In genomic region chr3:147945968-147946519, GRCh38 we compare ENCODE assay signal across 8 cellular contexts.
DNase-seq lines count a peak whose midpoint lies in the region; ATAC-seq and TF ChIP-seq lines count a peak whose summit lies in the region.

No MANE protein-coding gene starts in this region.

- peak; percentile 74 for TF ChIP-seq CTCF in Loucy (conservative IDR thresholded peaks at IDR 0.05; ENCODE audit: low read length)
- peak in 1 of 3 donors; percentile 45 for TF ChIP-seq CTCF in breast epithelium (IDR thresholded peaks at IDR 0.05)
- peak; percentile 72 for TF ChIP-seq CTCF in type B pancreatic cell (conservative IDR thresholded peaks at IDR 0.05)

- H3K9ac ChIP-seq in Loucy (ENCODE audit: low read depth, low read length, poor library complexity, severe bottlenecking): peak overlapping the region; percentile 47

- no peak for TF ChIP-seq POLR2A in breast epithelium (IDR thresholded peaks at IDR 0.05)

- no peaks in the 10 kb centered on the region for H3K79me2 ChIP-seq in Loucy (ENCODE audit: insufficient read depth, low read length)

- intact Hi-C loops in breast epithelium (cut with DNase I; ENCODE audit: low total_unique reads): no loop called here

- H3K9me3 Mint-ChIP-seq in type B pancreatic cell: no peaks in the 10 kb centered on the region

- no peaks in the 10 kb centered on the region for H3F3A ChIP-seq in Loucy (ENCODE audit: low read depth)

- H3K4me3 ChIP-seq in Loucy (ENCODE audit: low read length, poor library complexity, severe bottlenecking) (peak overlapping the region; percentile 58), breast epithelium (peak overlapping the region; percentile 24 to 46 (median 31))

- in situ Hi-C loops in Caki2 (cut with HindIII; ENCODE audit: low pct_unique_long_range_greater_than_20kb, low sequenced_read_pairs): no loop called here

- no peaks in the 10 kb centered on the region for H3K9me2 ChIP-seq in Loucy (replicated peaks; ENCODE audit: low read depth, low read length)

- H3K4me2 ChIP-seq in Loucy (ENCODE audit: low read depth, low read length, poor library complexity, severe bottlenecking): peak overlapping the region; percentile 67

- H3K27me3 ChIP-seq in Loucy (ENCODE audit: insufficient read depth, low read length, poor library complexity, severe bottlenecking): no peaks in the 10 kb centered on the region
- no peaks in the 10 kb centered on the region for H3K27me3 ChIP-seq in breast epithelium

- H3K36me3 ChIP-seq in Loucy (ENCODE audit: insufficient read depth, low read length): no peaks in the 10 kb centered on the region
- no peaks in the 10 kb centered on the region for H3K36me3 ChIP-seq in breast epithelium

- ATAC-seq in GM21390 (IDR thresholded peaks at IDR 0.05; ENCODE audit: unreplicated experiment): peak; percentile 65

- H3K4me3 Mint-ChIP-seq in type B pancreatic cell: peak overlapping the region; percentile 56

- no peaks in the 10 kb centered on the region for H4K20me1 ChIP-seq in Loucy (ENCODE audit: insufficient read depth, low read length, poor library complexity, severe bottlenecking)

- no peaks in the 10 kb centered on the region for H3K36me3 Mint-ChIP-seq in type B pancreatic cell

- H2AFZ ChIP-seq in Loucy (ENCODE audit: low read length): peak overlapping the region; percentile 94

- H3K27ac ChIP-seq in breast epithelium: peak overlapping the region in 1 of 2 donors; percentile 5

- H3K27ac Mint-ChIP-seq in type B pancreatic cell: no peak overlapping the region

- no peaks in the 10 kb centered on the region for H3K9me3 ChIP-seq in Loucy (ENCODE audit: insufficient read depth, low read depth, low read length)
- H3K9me3 ChIP-seq in breast epithelium: no peaks in the 10 kb centered on the region

- no peaks in the 10 kb centered on the region for H3K27me3 Mint-ChIP-seq in type B pancreatic cell

- DNase-seq in Caki2 (ENCODE audit: low read depth) (peak; percentile 65), breast epithelium (ENCODE audit: low spot score in 2 of 2) (no peak), left kidney (ENCODE audit: low read depth, low spot score) (peak; percentile 44), type B pancreatic cell (ENCODE audit: extremely low spot score, unreplicated experiment) (no peak), SKM-1 (lab: John Stamatoyannopoulos, UW; ENCODE audit: unreplicated experiment) (no peak)
- DNase-seq in stimulated activated CD4-positive, alpha-beta T cell treated with anti-CD3 and anti-CD28 coated beads, Interleukin-4, amount 100 ng/mL, for 24 hours: no peak

- peaks cover 9% of the 10 kb centered on the region for H3K4me1 ChIP-seq in Loucy (ENCODE audit: insufficient read depth, low read length, poor library complexity, severe bottlenecking)
- H3K4me1 ChIP-seq in breast epithelium: no peaks in the 10 kb centered on the region

- peaks cover 21% of the 10 kb centered on the region for H3K4me1 Mint-ChIP-seq in type B pancreatic cell (ENCODE audit: unreplicated experiment)

Comparison
In these comparisons a context has a peak if more than half of its experiments do, and no peak if none do; other contexts are left out.
1. DNase-seq: peak in Caki2 (single experiment) and left kidney (single experiment); none in breast epithelium (0 of 2), type B pancreatic cell (single experiment), SKM-1 (single experiment) and stimulated activated CD4-positive, alpha-beta T cell treated with anti-CD3 and anti-CD28 coated beads, Interleukin-4, amount 100 ng/mL, for 24 hours (single experiment).